8 cellular contexts compared by ENCODE assay signal in genomic region chr17:7296189-7296861, GRCh38. TPM values are rescaled to one million over a fixed set of nuclear protein-coding genes. Genes with fewer than 3 reads are reported as not detected.
A peak's percentile ranks its signal among the peaks of the same experiment; 100 is the strongest.
DNase-seq lines count a peak whose midpoint lies in the region; ATAC-seq, FAIRE-seq and TF ChIP-seq lines count a peak whose summit lies in the region.

No MANE protein-coding gene starts in this region.

- H3K27me3 Mint-ChIP-seq in neural progenitor cell (ENCODE audit: insufficient read depth, low read depth): peaks cover 28% of the 10 kb centered on the region

- H3K4me1 ChIP-seq in HUES64 (ENCODE audit: insufficient read depth, low read length) (0 out of 2 replicates have a peak, but pooled peaks cover 10% of the 10 kb centered on the region), foreskin keratinocyte (no peaks in the 10 kb centered on the region), neural progenitor cell (peaks cover 7% of the 10 kb centered on the region), thymus (ENCODE audit: control insufficient read depth, insufficient read depth, low read length) (peaks cover 24% of the 10 kb centered on the region)

- H3K4me3 Mint-ChIP-seq in neural progenitor cell: peak overlapping the region; percentile 80

- no peaks in the 10 kb centered on the region for H3K9me3 ChIP-seq in HUES64 (ENCODE audit: insufficient read depth, low read depth, low read length)
- no peaks in the 10 kb centered on the region for H3K9me3 ChIP-seq in neural progenitor cell (ENCODE audit: low read depth)
- no peaks in the 10 kb centered on the region for H3K9me3 ChIP-seq in thymus (ENCODE audit: control insufficient read depth)

- TF ChIP-seq CTCF in foreskin keratinocyte (conservative IDR thresholded peaks at IDR 0.05) (peak; percentile 97), neural progenitor cell (IDR thresholded peaks at IDR 0.05) (peak; percentile 95)

- H3K27me3 ChIP-seq in HUES64 (ENCODE audit: insufficient read depth, low read length) (peaks cover 47% of the 10 kb centered on the region), foreskin keratinocyte (peaks cover 39% of the 10 kb centered on the region), neural progenitor cell (peaks cover 85% of the 10 kb centered on the region), thymus (ENCODE audit: control insufficient read depth, insufficient read depth) (peaks cover 26% of the 10 kb centered on the region)

- H3F3A ChIP-seq in neural progenitor cell (ENCODE audit: low read depth): peaks cover 40% of the 10 kb centered on the region

- peaks cover 2% of the 10 kb centered on the region for H3K9me3 Mint-ChIP-seq in neural progenitor cell

- H3K27ac Mint-ChIP-seq in neural progenitor cell: no peak overlapping the region

- H3K4me1 Mint-ChIP-seq in neural progenitor cell: peaks cover 19% of the 10 kb centered on the region

- no peaks in the 10 kb centered on the region for H3K36me3 Mint-ChIP-seq in neural progenitor cell

- FAIRE-seq in RCC 7860 (lab: Jason Lieb, UNC): no peak

- H3K79me2 ChIP-seq in neural progenitor cell (ENCODE audit: low read depth): no peaks in the 10 kb centered on the region

- peak; percentile 49 for ATAC-seq in foreskin keratinocyte
- no peak for ATAC-seq in GM18868 (IDR thresholded peaks at IDR 0.05; ENCODE audit: unreplicated experiment)

- H3K4me3 ChIP-seq in HUES64 (ENCODE audit: low read length) (peak overlapping the region; percentile 11; the same call in 1 of the 2 replicates), neural progenitor cell (no peak overlapping the region), thymus (ENCODE audit: low read length) (peak overlapping the region; percentile 5)

- no peak overlapping the region for H2AFZ ChIP-seq in neural progenitor cell (replicated peaks)

- DNase-seq in DMS153 treated with DMSO at 0.1 percent for 48 hours (lab: John Stamatoyannopoulos, UW; ENCODE audit: unreplicated experiment) (peak; percentile 2), RCC 7860 (ENCODE audit: low spot score) (peak; percentile 41), foreskin keratinocyte (peak in 1 of 2 donors; percentile 50), neural progenitor cell (ENCODE audit: low spot score) (peak; percentile 94)
- peak; percentile 38 for DNase-seq in activated effector memory CD4-positive, alpha-beta T cell treated with Interleukin-2 at 50 U/mL for 16 hours

- 9% methylated on average over 51 of the region's 51 CpGs for WGBS in HUES64
- 6% methylated on average over 51 of the region's 51 CpGs for WGBS in thymus

- H4K20me1 ChIP-seq in neural progenitor cell (ENCODE audit: low read depth): peaks cover 11% of the 10 kb centered on the region

- peak overlapping the region; percentile 63 for H3K4me2 ChIP-seq in neural progenitor cell

- H3K36me3 ChIP-seq in HUES64 (ENCODE audit: insufficient read depth, low read length) (no peaks in the 10 kb centered on the region), neural progenitor cell (no peaks in the 10 kb centered on the region), thymus (ENCODE audit: control insufficient read depth, insufficient read depth) (no peaks in the 10 kb centered on the region)

- H3K27ac ChIP-seq in HUES64 (ENCODE audit: low read depth, low read length) (no peak overlapping the region), foreskin keratinocyte (no peak overlapping the region), neural progenitor cell (no peak overlapping the region), thymus (ENCODE audit: low read depth) (no peak overlapping the region)

- no peak overlapping the region for H3K9ac ChIP-seq in HUES64 (ENCODE audit: low read depth, low read length)
- H3K9ac ChIP-seq in neural progenitor cell: no peak overlapping the region

RNA-seq across cellular contexts. Expression of gene YBX2, which starts 1.9 kb away (rescaled TPM):
- 12.9 TPM for polyA plus RNA-seq in HUES64 (2013, experiment 1 of 2)
- polyA plus RNA-seq in HUES64 (2013, experiment 2 of 2): 20.0 TPM
- 0.32 and 0.88 TPM in 2 replicates for total RNA-seq in foreskin keratinocyte
- polyA plus RNA-seq in foreskin keratinocyte: 0.36 and 0.57 TPM in 2 replicates
- 2.7 and 9.1 TPM in 2 replicates for total RNA-seq in neural progenitor cell (ENCODE audit: low replicate concordance)
- polyA plus RNA-seq in thymus: 0.48 TPM

RNA-seq across cellular contexts. Expression of gene EIF5A, which starts 11.1 kb away (rescaled TPM):
- polyA plus RNA-seq in HUES64 (2013, experiment 1 of 2): 931 TPM
- 788 TPM for polyA plus RNA-seq in HUES64 (2013, experiment 2 of 2)
- total RNA-seq in foreskin keratinocyte (922 and 1,087 TPM in 2 replicates), neural progenitor cell (ENCODE audit: low replicate concordance) (251 and 370 TPM in 2 replicates)
- polyA plus RNA-seq in foreskin keratinocyte (1,285 and 1,536 TPM in 2 replicates), thymus (324 TPM)

RNA-seq across cellular contexts. Expression of gene SLC2A4, which starts 14.8 kb away (rescaled TPM):
- polyA plus RNA-seq in HUES64 (2013, experiment 1 of 2): 2.6 TPM
- 3.6 TPM for polyA plus RNA-seq in HUES64 (2013, experiment 2 of 2)
- 0.17 and 0.25 TPM in 2 replicates for total RNA-seq in foreskin keratinocyte
- 0.04 and 0.12 TPM in 2 replicates for polyA plus RNA-seq in foreskin keratinocyte
- 1.7 and 7.3 TPM in 2 replicates for total RNA-seq in neural progenitor cell (ENCODE audit: low replicate concordance)
- polyA plus RNA-seq in thymus: 1.2 TPM

RNA-seq across cellular contexts. Expression of gene GPS2, which starts 18.8 kb away (rescaled TPM):
- 69.3 TPM for polyA plus RNA-seq in HUES64 (2013, experiment 1 of 2)
- 54.4 TPM for polyA plus RNA-seq in HUES64 (2013, experiment 2 of 2)
- total RNA-seq in foreskin keratinocyte (52.0 and 63.8 TPM in 2 replicates), neural progenitor cell (ENCODE audit: low replicate concordance) (20.5 and 41.8 TPM in 2 replicates)
- polyA plus RNA-seq in foreskin keratinocyte (59.8 and 71.0 TPM in 2 replicates), thymus (71.3 TPM)

RNA-seq across cellular contexts. Expression of gene NEURL4, which starts 32.8 kb away (rescaled TPM):
- polyA plus RNA-seq in HUES64 (2013, experiment 1 of 2): 21.5 TPM
- 16.9 TPM for polyA plus RNA-seq in HUES64 (2013, experiment 2 of 2)
- 20.0 and 22.7 TPM in 2 replicates for total RNA-seq in foreskin keratinocyte
- 11.4 and 14.1 TPM in 2 replicates for polyA plus RNA-seq in foreskin keratinocyte
- 5.1 and 26.3 TPM in 2 replicates for total RNA-seq in neural progenitor cell (ENCODE audit: low replicate concordance)
- 39.6 TPM for polyA plus RNA-seq in thymus
